Comparison of ENCODE assay signal across 15 cellular contexts in genomic region chr10:89651916-89652573, GRCh38. TPM values are rescaled to one million over a fixed set of nuclear protein-coding genes. Genes with fewer than 3 reads are reported as not detected.
DNase-seq lines count a peak whose midpoint lies in the region; ATAC-seq and TF ChIP-seq lines count a peak whose summit lies in the region.
"Had no signal": no experiment of that assay in that cellular context is flagged by ENCODE, and none has a peak within 500 bp of the region (broad histone marks: within the 10 kb centered on the region; RNA-seq: fewer than 3 reads in every experiment).

No MANE protein-coding gene starts in this region.

- H3K36me3 Mint-ChIP-seq in Calu3 (ENCODE audit: insufficient read depth, unreplicated experiment) = no peaks in the 10 kb centered on the region

- H3K9me3 Mint-ChIP-seq in Calu3 (ENCODE audit: low read depth, unreplicated experiment) = peaks cover 7% of the 10 kb centered on the region
- H3K9me3 Mint-ChIP-seq: activated T-cell treated with anti-CD3 and anti-CD28 coated beads, Interleukin-2, amount 50 U/mL, for 72 hours had no signal

- CTCF ChIA-PET in Calu3 (lab: Charles Lee) = no interaction called here

- peak overlapping the region; percentile 48 for H3K27ac Mint-ChIP-seq in Calu3 (ENCODE audit: unreplicated experiment)
- H3K27ac Mint-ChIP-seq: activated T-cell treated with anti-CD3 and anti-CD28 coated beads, Interleukin-2, amount 50 U/mL, for 72 hours; GM23338 had no signal

- H3K4me1 Mint-ChIP-seq in Calu3 (ENCODE audit: low read depth, unreplicated experiment) = peaks cover 17% of the 10 kb centered on the region

- no TSS peak for BruUV-seq in Calu3 (replicated peaks; lab: Mats Ljungman, UMichigan)

- no peak overlapping the region for H3K4me3 Mint-ChIP-seq in Calu3 (ENCODE audit: low read depth, unreplicated experiment)
- H3K4me3 Mint-ChIP-seq: activated T-cell treated with anti-CD3 and anti-CD28 coated beads, Interleukin-2, amount 50 U/mL, for 72 hours; GM23338 had no signal

- no peak overlapping the region for H3K27ac ChIP-seq in substantia nigra (ENCODE audit: low read depth, low read length, poor library complexity, severe bottlenecking)
- H3K27ac ChIP-seq: SJCRH30 had no signal

- no peak for DNase-seq in Calu3
- peak; percentile 44 for DNase-seq in MV-4-11 (lab: John Stamatoyannopoulos, UW)
- no peak for DNase-seq in AG20443 (ENCODE audit: low spot score)
- DNase-seq in substantia nigra (lab: John Stamatoyannopoulos, UW) = no peak
- no peak for DNase-seq in head of caudate nucleus
- DNase-seq: activated CD4-positive, alpha-beta T cell treated with anti-CD3 and anti-CD28 coated beads for 1 hour; activated T-cell treated with anti-CD3 and anti-CD28 coated beads, Interleukin-2, amount 50 U/mL, for 72 hours; effector CD4-positive, alpha-beta T cell; GF-D8; NCI-H1417 treated with DMSO at 0.1 percent for 48 hours; SJCRH30 had no signal

- ATAC-seq in GM19043 (IDR thresholded peaks at IDR 0.05; ENCODE audit: low read depth, unreplicated experiment) (peak; percentile 54), HG02852 (IDR thresholded peaks at IDR 0.05; ENCODE audit: unreplicated experiment) (peak; percentile 57), HG03139 (IDR thresholded peaks at IDR 0.05; ENCODE audit: unreplicated experiment) (no peak)

- intact Hi-C loops in Calu3 (cut with micrococcal nuclease; ENCODE audit: unreplicated experiment) (loop anchor here (2.0 kb wide), 1 partner anchor 49 kb away; the partner anchor contains the start of gene KIF20B), head of caudate nucleus (cut with DNase I) (no loop called here)

- TF ChIP-seq CTCF in Calu3 (IDR thresholded peaks at IDR 0.05; ENCODE audit: unreplicated experiment) = no peak

- H3K27me3 Mint-ChIP-seq in Calu3 (ENCODE audit: unreplicated experiment) = no peaks in the 10 kb centered on the region

RNA-seq across cellular contexts. Expression of gene PANK1, which starts 7.0 kb away (rescaled TPM):
- total RNA-seq in Calu3 (2022) = 5.8 and 8.6 TPM in 2 replicates

RNA-seq across cellular contexts. Expression of gene KIF20B, which starts 49.3 kb away (rescaled TPM):
- 38.4 and 39.9 TPM in 2 replicates for total RNA-seq in Calu3 (2022)
